ENCODE assay signal across 8 cellular contexts in genomic region chr1:12275370-12275769, GRCh38. TPM values are rescaled to one million over a fixed set of nuclear protein-coding genes. Genes with fewer than 3 reads are reported as not detected.
A peak's percentile ranks its signal among the peaks of the same experiment; 100 is the strongest.
DNase-seq lines count a peak whose midpoint lies in the region; ATAC-seq and TF ChIP-seq lines count a peak whose summit lies in the region.

No MANE protein-coding gene starts in this region.

- WGBS in mammary epithelial cell (ENCODE audit: low coverage, missing lambda C conversion rate): 100% methylated on average over 2 of the region's 4 CpGs
- WGBS in transverse colon (ENCODE audit: low coverage in 1 of 2), 2 donors: 50 to 72% methylated on average over 2 to 4 of the region's 4 CpGs

- H3K4me3 Mint-ChIP-seq in T-cell: no peak overlapping the region

- dilution Hi-C loops in mammary epithelial cell (cut with HindIII; ENCODE audit: low sequenced_read_pairs): loop anchor here (10.0 kb wide), 1 partner anchor 359 kb away; no protein-coding TSS in a partner anchor

- no peak for TF ChIP-seq EP300 in transverse colon (IDR thresholded peaks at IDR 0.05; ENCODE audit: low read depth)

- H3K36me3 Mint-ChIP-seq in T-cell: peaks cover 63% of the 10 kb centered on the region

- CTCF ChIA-PET in T-cell (lab: Charles Lee): interaction anchor here in 1 of 2 donors (0.5 to 2.4 kb wide), 3 partner anchors 154 to 383 kb away, joined by 3 to 9 read pairs (median 4); no protein-coding TSS in a partner anchor
- CTCF ChIA-PET in mammary epithelial cell (lab: Charles Lee; ENCODE audit: low non-redundant PET): no interaction called here

- H3K36me3 ChIP-seq in mammary epithelial cell (ENCODE audit: insufficient read depth, low read length) (peaks cover 35% of the 10 kb centered on the region), transverse colon (peaks cover 0 to 70% (median 24%) of the 10 kb centered on the region in 4 donors)

- no peaks in the 10 kb centered on the region for H3K27me3 Mint-ChIP-seq in T-cell

- in situ Hi-C loops in mammary epithelial cell (cut with MboI; ENCODE audit: low sequenced_read_pairs in 2 of 2) (loop anchor here in 1 of 2 donors (25.0 kb wide), 1 partner anchor 337 kb away; the partner anchor contains the start of gene DHRS3), transverse colon (cut with MboI; ENCODE audit: low pct_ligation_motif_present in 1 of 4, low pct_unique_long_range_greater_than_20kb in 1 of 4, low sequenced_read_pairs in 3 of 4) (no loop called here)

- no peak for TF ChIP-seq POLR2A in transverse colon (IDR thresholded peaks at IDR 0.05)

- peaks cover 10% of the 10 kb centered on the region for H3K79me2 ChIP-seq in mammary epithelial cell (ENCODE audit: insufficient read depth, low read length)

- H3K4me1 Mint-ChIP-seq in T-cell: peaks cover 0 to 5% (median 0%) of the 10 kb centered on the region in 3 donors

- peak; percentile 72 for TF ChIP-seq CTCF in 22Rv1 (IDR thresholded peaks at IDR 0.05)
- peak; percentile 38 for TF ChIP-seq CTCF in GM20000 (IDR thresholded peaks at IDR 0.05; ENCODE audit: extremely low read depth, missing control alignments)
- peak; percentile 66 to 71 for TF ChIP-seq CTCF in mammary epithelial cell (conservative IDR thresholded peaks at IDR 0.05 in 1 of 2, IDR thresholded peaks at IDR 0.05 in 1 of 2; ENCODE audit: extremely low read depth in 1 of 2, insufficient read depth in 1 of 2, low read depth in 1 of 2, low read length in 2 of 2)
- peak; percentile 35 to 57 (median 49) for TF ChIP-seq CTCF in transverse colon (IDR thresholded peaks at IDR 0.05)

- H3K9me3 ChIP-seq in mammary epithelial cell (replicated peaks; ENCODE audit: insufficient read depth, low read length) (no peaks in the 10 kb centered on the region), transverse colon (no peaks in the 10 kb centered on the region)

- H3K4me3 ChIP-seq in mammary epithelial cell (replicated peaks in 1 of 3; ENCODE audit: insufficient read depth in 1 of 3, low read depth in 2 of 3, low read length in 3 of 3): no peak overlapping the region
- no peak overlapping the region for H3K4me3 ChIP-seq in transverse colon

- DNase-seq in GM20000 (ENCODE audit: low spot score): peak; percentile 22
- DNase-seq in T-cell: peak in 20 of 34 experiments; percentile 5 to 38 (median 20)
- DNase-seq in mammary epithelial cell: no peak
- DNase-seq in medulla oblongata (ENCODE audit: extremely low spot score): peak; percentile 4
- DNase-seq in transverse colon: peak; percentile 17

- H3K27ac ChIP-seq in 22Rv1: no peak overlapping the region
- H3K27ac ChIP-seq in mammary epithelial cell (ENCODE audit: insufficient read depth, low read depth, low read length): no peak overlapping the region
- H3K27ac ChIP-seq in transverse colon: no peak overlapping the region

- H3K9me3 Mint-ChIP-seq in T-cell: no peaks in the 10 kb centered on the region

- POLR2A ChIA-PET in T-cell (lab: Charles Lee): no interaction called here

- H2AFZ ChIP-seq in mammary epithelial cell (ENCODE audit: low read depth, low read length): no peak overlapping the region

- H3K4me1 ChIP-seq in mammary epithelial cell (ENCODE audit: insufficient read depth, low read length) (no peaks in the 10 kb centered on the region), transverse colon (no peaks in the 10 kb centered on the region)

- no peak overlapping the region for H3K9ac ChIP-seq in mammary epithelial cell (ENCODE audit: insufficient read depth, low read length)

- H3K27ac Mint-ChIP-seq in T-cell: no peak overlapping the region

- no TSS peak for BruUV-seq in mammary epithelial cell (replicated peaks; lab: Mats Ljungman, UMichigan)

- intact Hi-C loops in mammary epithelial cell (cut with micrococcal nuclease) (loop anchor here (1.0 kb wide), 1 partner anchor 384 kb away; no protein-coding TSS in a partner anchor), transverse colon (cut with DNase I; ENCODE audit: low total_unique reads) (no loop called here)

- ATAC-seq in T-cell (replicated peaks in 1 of 4) (no peak), HG03045 (IDR thresholded peaks at IDR 0.05; ENCODE audit: unreplicated experiment) (no peak), HG02798 (IDR thresholded peaks at IDR 0.05; ENCODE audit: poor library complexity, unreplicated experiment) (no peak)

- H3K27me3 ChIP-seq in mammary epithelial cell (ENCODE audit: insufficient read depth, low read length): no peaks in the 10 kb centered on the region
- H3K27me3 ChIP-seq in transverse colon: no peaks in the 10 kb centered on the region

- no peaks in the 10 kb centered on the region for H4K20me1 ChIP-seq in mammary epithelial cell (ENCODE audit: insufficient read depth, low read length)

- no peak overlapping the region for H3K4me2 ChIP-seq in mammary epithelial cell (ENCODE audit: insufficient read depth, low read depth, low read length)

RNA-seq across cellular contexts. Expression of gene VPS13D, which starts 45.5 kb away (rescaled TPM):
- 10 to 100 TPM; 73.5 to 85.9 (median 75.8) TPM for total RNA-seq in T-cell
- 10 to 100 TPM; 57.3 to 64.7 TPM for total RNA-seq in mammary epithelial cell
- 15.2 TPM for polyA plus RNA-seq in mammary epithelial cell
- 73.6 TPM for polyA minus RNA-seq in mammary epithelial cell
- total RNA-seq in transverse colon: 100 to 1,000 TPM; 101 to 136 (median 116) TPM
